In the genomic region with DNA sequence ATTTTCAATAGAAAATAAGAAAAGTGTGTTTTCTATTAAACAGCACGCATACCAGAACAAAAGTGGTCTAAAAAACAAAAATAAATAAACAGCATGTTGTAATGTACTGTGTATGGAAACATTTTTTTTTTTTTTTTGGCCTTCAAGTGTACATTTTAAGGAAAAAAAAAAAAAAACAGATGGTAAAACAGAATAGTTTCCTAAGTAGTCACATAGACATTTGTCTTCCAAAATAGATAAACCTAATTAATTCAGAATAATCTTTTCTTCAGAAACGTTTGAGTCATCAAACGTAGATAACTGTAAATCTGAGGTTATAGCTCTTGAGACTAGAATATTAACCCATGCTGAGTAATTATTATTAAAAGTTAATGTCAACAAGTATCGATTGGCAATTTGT, we compare ENCODE assay signal across 8 cellular contexts. TPM values are rescaled to one million over a fixed set of nuclear protein-coding genes. Genes with fewer than 3 reads are reported as not detected.
DNase-seq lines count a peak whose midpoint lies in the region; ATAC-seq and TF ChIP-seq lines count a peak whose summit lies in the region.

No MANE protein-coding gene starts in this region.

- H3K9ac ChIP-seq in duodenal mucosa (ENCODE audit: low read depth in 1 of 2, low read length in 2 of 2) = no peak overlapping the region

- H3K4me3 ChIP-seq in HFF-Myc (replicated peaks; ENCODE audit: low read depth, low read length) = peak overlapping the region; percentile 54
- H3K4me3 ChIP-seq in duodenal mucosa (ENCODE audit: low read depth in 1 of 2, low read length in 2 of 2) = peak overlapping the region; percentile 63 to 67
- H3K4me3 ChIP-seq in muscle layer of duodenum (ENCODE audit: low read depth in 1 of 2, low read length in 2 of 2) = peak overlapping the region; percentile 35 to 74

- DNase-seq in A172 (ENCODE audit: low spot score) (peak; percentile 2), HFF-Myc (ENCODE audit: extremely low read depth, low read depth) (no peak), OCI-M2 (lab: John Stamatoyannopoulos, UW; ENCODE audit: unreplicated experiment) (no peak)
- no peak for DNase-seq in stimulated activated CD4-positive, alpha-beta T cell treated with anti-CD3 and anti-CD28 coated beads, Interleukin-4, amount 100 ng/mL, for 1 hour

- no peak overlapping the region for H3K27ac ChIP-seq in duodenal mucosa (ENCODE audit: low read depth, low read length)
- no peak overlapping the region for H3K27ac ChIP-seq in muscle layer of duodenum (ENCODE audit: low read length)

- ATAC-seq in GM21515 (IDR thresholded peaks at IDR 0.05; ENCODE audit: unreplicated experiment) = no peak
- no peak for ATAC-seq in HG02852 (IDR thresholded peaks at IDR 0.05; ENCODE audit: unreplicated experiment)

- no peaks in the 10 kb centered on the region for H3K36me3 ChIP-seq in duodenal mucosa (ENCODE audit: control insufficient read depth in 1 of 2, insufficient read depth in 2 of 2, low read length in 2 of 2)
- no peaks in the 10 kb centered on the region for H3K36me3 ChIP-seq in muscle layer of duodenum (ENCODE audit: control insufficient read depth in 1 of 2, insufficient read depth in 2 of 2, low read length in 2 of 2)

- peaks cover 4 to 5% of the 10 kb centered on the region in 2 donors for H3K4me1 ChIP-seq in duodenal mucosa (ENCODE audit: control insufficient read depth in 1 of 2, insufficient read depth in 2 of 2, low read length in 2 of 2)
- peaks cover 0 to 3% of the 10 kb centered on the region in 2 donors for H3K4me1 ChIP-seq in muscle layer of duodenum (ENCODE audit: control insufficient read depth in 1 of 2, insufficient read depth in 2 of 2, low read length in 2 of 2)

- no peak for TF ChIP-seq CTCF in HFF-Myc (IDR thresholded peaks at IDR 0.05; ENCODE audit: low read depth, low read length, missing control alignments)

- H3K9me3 ChIP-seq in duodenal mucosa (ENCODE audit: control insufficient read depth in 1 of 2, low read length in 2 of 2) (no peaks in the 10 kb centered on the region), muscle layer of duodenum (ENCODE audit: control insufficient read depth in 1 of 2, low read length in 2 of 2) (no peaks in the 10 kb centered on the region)

- H3K27me3 ChIP-seq in duodenal mucosa (ENCODE audit: control insufficient read depth in 1 of 2, insufficient read depth in 2 of 2, low read length in 2 of 2) = no peaks in the 10 kb centered on the region
- no peaks in the 10 kb centered on the region for H3K27me3 ChIP-seq in muscle layer of duodenum (ENCODE audit: low read depth, low read length)

RNA-seq across cellular contexts. Expression of gene CFAP300, which starts 0.4 kb away (rescaled TPM):
- 9.0 and 9.1 TPM in 2 replicates for total RNA-seq in A172 (2014; rRNA removed; shearing (Covaris generic))
